Comparison of ENCODE assay signal across 10 cellular contexts in genomic region chr12:8251616-8252015, GRCh38. TPM values are rescaled to one million over a fixed set of nuclear protein-coding genes. Genes with fewer than 3 reads are reported as not detected.
"Had no signal": no experiment of that assay in that cellular context is flagged by ENCODE, and none has a peak within 500 bp of the region (broad histone marks: within the 10 kb centered on the region; RNA-seq: fewer than 3 reads in every experiment).

No MANE protein-coding gene starts in this region.

RNA-seq across cellular contexts. Expression of gene FAM90A1, which starts 24.2 kb away (rescaled TPM):
- total RNA-seq: chondrocyte, endothelial cell of umbilical vein, gastroesophageal sphincter, hepatocyte, left ventricle myocardium superior, mononuclear cell, neural crest cell, osteocyte, temporal lobe, urinary bladder had no signal
- polyA plus RNA-seq: hepatocyte had no signal
